Comparison of ENCODE assay signal across 1 cellular context in the genomic region with DNA sequence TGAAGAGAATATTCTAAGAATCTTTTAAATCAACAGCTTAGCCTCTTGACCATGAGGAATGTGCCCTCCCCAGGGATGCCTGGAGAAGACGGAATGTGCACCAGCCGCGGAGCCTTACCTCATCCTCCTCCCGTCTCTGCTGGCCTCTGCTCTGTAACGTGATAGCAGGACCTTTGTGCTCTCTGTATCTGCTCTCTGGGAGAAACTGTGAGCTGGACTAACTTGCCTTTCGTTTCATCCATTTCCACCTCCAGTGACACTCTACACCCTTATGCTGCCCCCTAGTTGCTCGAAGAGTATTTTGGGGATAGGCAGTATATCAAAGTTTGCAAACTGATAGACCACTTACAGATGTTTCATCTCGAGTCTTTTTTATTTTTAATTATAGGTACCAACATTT.
TF ChIP-seq lines count a peak whose summit lies in the region.

No MANE protein-coding gene starts in this region.

TF ChIP-seq in WTC11, 78 proteins besides CTCF, POLR2A, EP300 and RAD21 (continued from another document):
- TF ChIP-seq, protein P1, sequence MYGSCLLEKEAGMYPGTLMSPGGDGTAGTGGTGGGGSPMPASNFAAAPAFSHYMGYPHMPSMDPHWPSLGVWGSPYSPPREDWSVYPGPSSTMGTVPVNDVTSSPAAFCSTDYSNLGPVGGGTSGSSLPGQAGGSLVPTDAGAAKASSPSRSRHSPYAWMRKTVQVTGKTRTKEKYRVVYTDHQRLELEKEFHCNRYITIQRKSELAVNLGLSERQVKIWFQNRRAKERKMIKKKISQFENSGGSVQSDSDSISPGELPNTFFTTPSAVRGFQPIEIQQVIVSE (CRISPR knock-in tag; IDR thresholded peaks at IDR 0.05; ENCODE audit: borderline replicate concordance) = no peak
- TF ChIP-seq, protein P2, sequence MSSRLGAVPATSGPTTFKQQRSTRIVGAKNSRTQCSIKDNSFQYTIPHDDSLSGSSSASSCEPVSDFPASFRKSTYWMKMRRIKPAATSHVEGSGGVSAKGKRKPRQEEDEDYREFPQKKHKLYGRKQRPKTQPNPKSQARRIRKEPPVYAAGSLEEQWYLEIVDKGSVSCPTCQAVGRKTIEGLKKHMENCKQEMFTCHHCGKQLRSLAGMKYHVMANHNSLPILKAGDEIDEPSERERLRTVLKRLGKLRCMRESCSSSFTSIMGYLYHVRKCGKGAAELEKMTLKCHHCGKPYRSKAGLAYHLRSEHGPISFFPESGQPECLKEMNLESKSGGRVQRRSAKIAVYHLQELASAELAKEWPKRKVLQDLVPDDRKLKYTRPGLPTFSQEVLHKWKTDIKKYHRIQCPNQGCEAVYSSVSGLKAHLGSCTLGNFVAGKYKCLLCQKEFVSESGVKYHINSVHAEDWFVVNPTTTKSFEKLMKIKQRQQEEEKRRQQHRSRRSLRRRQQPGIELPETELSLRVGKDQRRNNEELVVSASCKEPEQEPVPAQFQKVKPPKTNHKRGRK (CRISPR knock-in tag; IDR thresholded peaks at IDR 0.05; ENCODE audit: borderline replicate concordance) = no peak
- TF ChIP-seq, protein P3, sequence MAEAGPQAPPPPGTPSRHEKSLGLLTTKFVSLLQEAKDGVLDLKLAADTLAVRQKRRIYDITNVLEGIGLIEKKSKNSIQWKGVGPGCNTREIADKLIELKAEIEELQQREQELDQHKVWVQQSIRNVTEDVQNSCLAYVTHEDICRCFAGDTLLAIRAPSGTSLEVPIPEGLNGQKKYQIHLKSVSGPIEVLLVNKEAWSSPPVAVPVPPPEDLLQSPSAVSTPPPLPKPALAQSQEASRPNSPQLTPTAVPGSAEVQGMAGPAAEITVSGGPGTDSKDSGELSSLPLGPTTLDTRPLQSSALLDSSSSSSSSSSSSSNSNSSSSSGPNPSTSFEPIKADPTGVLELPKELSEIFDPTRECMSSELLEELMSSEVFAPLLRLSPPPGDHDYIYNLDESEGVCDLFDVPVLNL (CRISPR knock-in tag; IDR thresholded peaks at IDR 0.05; ENCODE audit: borderline replicate concordance, low read depth) = no peak
- no peak for TF ChIP-seq TCF7 (CRISPR knock-in tag; IDR thresholded peaks at IDR 0.05; ENCODE audit: low read depth)
- TF ChIP-seq HMGA2 (CRISPR knock-in tag; IDR thresholded peaks at IDR 0.05) = no peak
- TF ChIP-seq ZNF396 (CRISPR knock-in tag; IDR thresholded peaks at IDR 0.05; ENCODE audit: borderline replicate concordance) = no peak
- no peak for TF ChIP-seq AR (CRISPR knock-in tag; IDR thresholded peaks at IDR 0.05)
- no peak for TF ChIP-seq NR2C2 (CRISPR knock-in tag; IDR thresholded peaks at IDR 0.05)
- TF ChIP-seq, protein P4, sequence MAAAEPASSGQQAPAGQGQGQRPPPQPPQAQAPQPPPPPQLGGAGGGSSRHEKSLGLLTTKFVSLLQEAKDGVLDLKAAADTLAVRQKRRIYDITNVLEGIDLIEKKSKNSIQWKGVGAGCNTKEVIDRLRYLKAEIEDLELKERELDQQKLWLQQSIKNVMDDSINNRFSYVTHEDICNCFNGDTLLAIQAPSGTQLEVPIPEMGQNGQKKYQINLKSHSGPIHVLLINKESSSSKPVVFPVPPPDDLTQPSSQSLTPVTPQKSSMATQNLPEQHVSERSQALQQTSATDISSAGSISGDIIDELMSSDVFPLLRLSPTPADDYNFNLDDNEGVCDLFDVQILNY (CRISPR knock-in tag; IDR thresholded peaks at IDR 0.05) = no peak
